In genomic region chr7:149229526-149229925, GRCh38 we compare ENCODE assay signal across 1 cellular context.
TF ChIP-seq lines count a peak whose summit lies in the region.

No MANE protein-coding gene starts in this region.

TF ChIP-seq in HEK293, 187 proteins besides CTCF, POLR2A, EP300 and RAD21 (continued from another document):
- TF ChIP-seq ZNF214 (tag by site-specific recombination; IDR thresholded peaks at IDR 0.05; ENCODE audit: borderline replicate concordance) = no peak
- no peak for TF ChIP-seq ZNF146 (tag by site-specific recombination; IDR thresholded peaks at IDR 0.05)
- TF ChIP-seq, protein P1, sequence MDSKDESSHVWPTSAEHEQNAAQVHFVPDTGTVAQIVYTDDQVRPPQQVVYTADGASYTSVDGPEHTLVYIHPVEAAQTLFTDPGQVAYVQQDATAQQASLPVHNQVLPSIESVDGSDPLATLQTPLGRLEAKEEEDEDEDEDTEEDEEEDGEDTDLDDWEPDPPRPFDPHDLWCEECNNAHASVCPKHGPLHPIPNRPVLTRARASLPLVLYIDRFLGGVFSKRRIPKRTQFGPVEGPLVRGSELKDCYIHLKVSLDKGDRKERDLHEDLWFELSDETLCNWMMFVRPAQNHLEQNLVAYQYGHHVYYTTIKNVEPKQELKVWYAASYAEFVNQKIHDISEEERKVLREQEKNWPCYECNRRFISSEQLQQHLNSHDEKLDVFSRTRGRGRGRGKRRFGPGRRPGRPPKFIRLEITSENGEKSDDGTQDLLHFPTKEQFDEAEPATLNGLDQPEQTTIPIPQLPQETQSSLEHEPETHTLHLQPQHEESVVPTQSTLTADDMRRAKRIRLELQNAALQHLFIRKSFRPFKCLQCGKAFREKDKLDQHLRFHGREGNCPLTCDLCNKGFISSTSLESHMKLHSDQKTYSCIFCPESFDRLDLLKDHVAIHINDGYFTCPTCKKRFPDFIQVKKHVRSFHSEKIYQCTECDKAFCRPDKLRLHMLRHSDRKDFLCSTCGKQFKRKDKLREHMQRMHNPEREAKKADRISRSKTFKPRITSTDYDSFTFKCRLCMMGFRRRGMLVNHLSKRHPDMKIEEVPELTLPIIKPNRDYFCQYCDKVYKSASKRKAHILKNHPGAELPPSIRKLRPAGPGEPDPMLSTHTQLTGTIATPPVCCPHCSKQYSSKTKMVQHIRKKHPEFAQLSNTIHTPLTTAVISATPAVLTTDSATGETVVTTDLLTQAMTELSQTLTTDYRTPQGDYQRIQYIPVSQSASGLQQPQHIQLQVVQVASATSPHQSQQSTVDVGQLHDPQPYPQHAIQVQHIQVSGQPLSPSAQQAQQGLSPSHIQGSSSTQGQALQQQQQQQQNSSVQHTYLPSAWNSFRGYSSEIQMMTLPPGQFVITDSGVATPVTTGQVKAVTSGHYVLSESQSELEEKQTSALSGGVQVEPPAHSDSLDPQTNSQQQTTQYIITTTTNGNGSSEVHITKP (tag by site-specific recombination; IDR thresholded peaks at IDR 0.05) = no peak
- peak; percentile 48 for TF ChIP-seq ZIC2 (tag by site-specific recombination; IDR thresholded peaks at IDR 0.05)
- no peak for TF ChIP-seq REST (tag by site-specific recombination; IDR thresholded peaks at IDR 0.05)
